ENCODE assay signal across 13 cellular contexts in genomic region chr5:133398646-133399081, GRCh38.
DNase-seq lines count a peak whose midpoint lies in the region; ATAC-seq and TF ChIP-seq lines count a peak whose summit lies in the region.
"Had no signal": no experiment of that assay in that cellular context is flagged by ENCODE, and none has a peak within 500 bp of the region (broad histone marks: within the 10 kb centered on the region; RNA-seq: fewer than 3 reads in every experiment).

No MANE protein-coding gene starts in this region.

- POLR2A ChIA-PET in MCF 10A (lab: Yijun Ruan, JAX), result no interaction called here

- no peaks in the 10 kb centered on the region for H3K36me3 Mint-ChIP-seq in activated naive CD8-positive, alpha-beta T cell treated with anti-CD3 and anti-CD28 coated beads for 36 hours
- no peaks in the 10 kb centered on the region for H3K36me3 Mint-ChIP-seq in MCF 10A (ENCODE audit: insufficient read depth, unreplicated experiment)

- peaks cover 39% of the 10 kb centered on the region for H3K4me1 Mint-ChIP-seq in activated naive CD8-positive, alpha-beta T cell treated with anti-CD3 and anti-CD28 coated beads for 36 hours
- no peaks in the 10 kb centered on the region for H3K4me1 Mint-ChIP-seq in MCF 10A (ENCODE audit: insufficient read depth, unreplicated experiment)

- H3K4me3 Mint-ChIP-seq in activated naive CD8-positive, alpha-beta T cell treated with anti-CD3 and anti-CD28 coated beads for 36 hours, result peak overlapping the region; percentile 8
- no peak overlapping the region for H3K4me3 Mint-ChIP-seq in MCF 10A (ENCODE audit: unreplicated experiment)

- CTCF ChIA-PET in MCF 10A (lab: Yijun Ruan, JAX), result interaction anchor here (0.6 to 1.3 kb wide), 2 partner anchors 10 to 96 kb away, joined by 3 to 10 read pairs; no protein-coding TSS in a partner anchor

- no peaks in the 10 kb centered on the region for H3K27me3 ChIP-seq in MG63
- H3K27me3 ChIP-seq: colonic mucosa, vagina had no signal

- H3K4me3 ChIP-seq in MG63, result no peak overlapping the region
- H3K4me3 ChIP-seq: colonic mucosa, vagina had no signal

- intact Hi-C loops in MCF 10A (cut with micrococcal nuclease), result no loop called here

- ATAC-seq in HG02759 (IDR thresholded peaks at IDR 0.05; ENCODE audit: unreplicated experiment) (peak; percentile 70), GM19467 (IDR thresholded peaks at IDR 0.05; ENCODE audit: unreplicated experiment) (no peak)

- no peaks in the 10 kb centered on the region for H3K9me3 ChIP-seq in MG63
- H3K9me3 ChIP-seq: colonic mucosa, neutrophil, vagina had no signal

- H3K27ac Mint-ChIP-seq in activated naive CD8-positive, alpha-beta T cell treated with anti-CD3 and anti-CD28 coated beads for 36 hours, result peak overlapping the region; percentile 81
- H3K27ac Mint-ChIP-seq in MCF 10A (ENCODE audit: low read depth, unreplicated experiment), result no peak overlapping the region

- H3K27me3 Mint-ChIP-seq in activated naive CD8-positive, alpha-beta T cell treated with anti-CD3 and anti-CD28 coated beads for 36 hours, result peaks cover 9% of the 10 kb centered on the region
- no peaks in the 10 kb centered on the region for H3K27me3 Mint-ChIP-seq in MCF 10A (ENCODE audit: insufficient read depth, unreplicated experiment)

- peak; percentile 17 to 40 for DNase-seq in activated CD4-positive, alpha-beta T cell treated with anti-CD3 and anti-CD28 coated beads for 24 hours (ENCODE audit: low read depth in 2 of 2)
- no peak for DNase-seq in activated CD4-positive, alpha-beta T cell treated with anti-CD3 and anti-CD28 coated beads, Interleukin-2, amount 50 U/mL, for 4 hours
- peak; percentile 81 for DNase-seq in activated naive CD8-positive, alpha-beta T cell treated with anti-CD3 and anti-CD28 coated beads for 36 hours
- peak; percentile 52 to 58 for DNase-seq in stimulated activated CD8-positive, alpha-beta memory T cell treated with anti-CD3 and anti-CD28 coated beads, Interleukin-2, amount 100 ng/mL, for 48 hours (ENCODE audit: low read depth in 2 of 2)
- DNase-seq in MCF 10A (ENCODE audit: unreplicated experiment) (no peak), MG63 (no peak)
- DNase-seq: activated effector memory CD4-positive, alpha-beta T cell treated with Interleukin-2 at 50 U/mL for 16 hours; colonic mucosa; NCI-H1417 had no signal

- BruUV-seq in MCF 10A (replicated peaks; lab: Mats Ljungman, UMichigan), result no TSS peak

- no peak for TF ChIP-seq CTCF in MCF 10A (IDR thresholded peaks at IDR 0.05; ENCODE audit: unreplicated experiment)

- H3K9me3 Mint-ChIP-seq in activated naive CD8-positive, alpha-beta T cell treated with anti-CD3 and anti-CD28 coated beads for 36 hours, result no peaks in the 10 kb centered on the region
- H3K9me3 Mint-ChIP-seq in MCF 10A (ENCODE audit: unreplicated experiment), result peaks cover 7% of the 10 kb centered on the region

- no peaks in the 10 kb centered on the region for H3K36me3 ChIP-seq in MG63
- H3K36me3 ChIP-seq: colonic mucosa, neutrophil, vagina had no signal

Comparison
In these comparisons a context has a peak if more than half of its experiments do, and no peak if none do; other contexts are left out.
1. DNase-seq: peak in activated CD4-positive, alpha-beta T cell treated with anti-CD3 and anti-CD28 coated beads for 24 hours (2 of 2), activated naive CD8-positive, alpha-beta T cell treated with anti-CD3 and anti-CD28 coated beads for 36 hours (single experiment) and stimulated activated CD8-positive, alpha-beta memory T cell treated with anti-CD3 and anti-CD28 coated beads, Interleukin-2, amount 100 ng/mL, for 48 hours (2 of 2); none in activated CD4-positive, alpha-beta T cell treated with anti-CD3 and anti-CD28 coated beads, Interleukin-2, amount 50 U/mL, for 4 hours (0 of 2), MCF 10A (single experiment) and MG63 (single experiment).